ENCODE assay signal across 9 cellular contexts in genomic region chr18:3604260-3604625, GRCh38.
DNase-seq lines count a peak whose midpoint lies in the region; ATAC-seq and TF ChIP-seq lines count a peak whose summit lies in the region.
"Had no signal": no experiment of that assay in that cellular context is flagged by ENCODE, and none has a peak within 500 bp of the region (broad histone marks: within the 10 kb centered on the region; RNA-seq: fewer than 3 reads in every experiment).

No MANE protein-coding gene starts in this region.

- no peak overlapping the region for H3K4me3 Mint-ChIP-seq in activated CD8-positive, alpha-beta memory T cell treated with anti-CD3 and anti-CD28 coated beads, Interleukin-2, amount 10 ng/mL, durations not matched to agents 7 days and 5 days
- no peak overlapping the region for H3K4me3 Mint-ChIP-seq in progenitor cell of endocrine pancreas (ENCODE audit: low read depth)
- no peak overlapping the region for H3K4me3 Mint-ChIP-seq in activated T-helper 2 cell treated with anti-CD3 and anti-CD28 coated beads, Interferon-gamma antibody, Interleukin-2, Interleukin-4, amounts not matched to agents 10 μg/mL and 5 μg/mL and 100 μg/mL, durations not matched to agents 14 hours and 24 hours and 36 hours (ENCODE audit: low read depth)
- H3K4me3 Mint-ChIP-seq: activated naive CD4-positive, alpha-beta T cell treated with anti-CD3 and anti-CD28 coated beads, Interleukin-2, amount 50 U/mL, for 24 hours had no signal

- H3K27me3 Mint-ChIP-seq in activated CD8-positive, alpha-beta memory T cell treated with anti-CD3 and anti-CD28 coated beads, Interleukin-2, amount 10 ng/mL, durations not matched to agents 7 days and 5 days = no peaks in the 10 kb centered on the region
- peaks cover 6% of the 10 kb centered on the region for H3K27me3 Mint-ChIP-seq in progenitor cell of endocrine pancreas
- no peaks in the 10 kb centered on the region for H3K27me3 Mint-ChIP-seq in activated T-helper 2 cell treated with anti-CD3 and anti-CD28 coated beads, Interferon-gamma antibody, Interleukin-2, Interleukin-4, amounts not matched to agents 10 μg/mL and 5 μg/mL and 100 μg/mL, durations not matched to agents 14 hours and 24 hours and 36 hours (ENCODE audit: low read depth)
- H3K27me3 Mint-ChIP-seq: activated naive CD4-positive, alpha-beta T cell treated with anti-CD3 and anti-CD28 coated beads, Interleukin-2, amount 50 U/mL, for 24 hours had no signal

- H3K36me3 ChIP-seq in rectal smooth muscle tissue (ENCODE audit: control insufficient read depth, insufficient read depth, low read length) = no peaks in the 10 kb centered on the region

- peak; percentile 16 for ATAC-seq in activated CD8-positive, alpha-beta memory T cell treated with anti-CD3 and anti-CD28 coated beads, Interleukin-2, amount 10 ng/mL, durations not matched to agents 7 days and 5 days
- peak; percentile 11 for ATAC-seq in HG03342 (IDR thresholded peaks at IDR 0.05; ENCODE audit: unreplicated experiment)

- peaks cover 10% of the 10 kb centered on the region for H3K36me3 Mint-ChIP-seq in activated CD8-positive, alpha-beta memory T cell treated with anti-CD3 and anti-CD28 coated beads, Interleukin-2, amount 10 ng/mL, durations not matched to agents 7 days and 5 days
- H3K36me3 Mint-ChIP-seq in progenitor cell of endocrine pancreas (ENCODE audit: insufficient read depth) = no peaks in the 10 kb centered on the region
- peaks cover 11% of the 10 kb centered on the region for H3K36me3 Mint-ChIP-seq in activated T-helper 2 cell treated with anti-CD3 and anti-CD28 coated beads, Interferon-gamma antibody, Interleukin-2, Interleukin-4, amounts not matched to agents 10 μg/mL and 5 μg/mL and 100 μg/mL, durations not matched to agents 14 hours and 24 hours and 36 hours (ENCODE audit: low read depth)
- H3K36me3 Mint-ChIP-seq: activated naive CD4-positive, alpha-beta T cell treated with anti-CD3 and anti-CD28 coated beads, Interleukin-2, amount 50 U/mL, for 24 hours had no signal

- H3K4me1 ChIP-seq in rectal smooth muscle tissue (ENCODE audit: control insufficient read depth, insufficient read depth, low read length) = peaks cover 27% of the 10 kb centered on the region

- no peak for DNase-seq in activated CD8-positive, alpha-beta memory T cell treated with anti-CD3 and anti-CD28 coated beads, Interleukin-2, amount 10 ng/mL, durations not matched to agents 7 days and 5 days
- no peak for DNase-seq in activated CD8-positive, alpha-beta memory T cell treated with anti-CD3 and anti-CD28 coated beads, Interleukin-2, amount 50 U/mL, for 4 hours
- no peak for DNase-seq in caudate nucleus (lab: John Stamatoyannopoulos, UW)
- no peak for DNase-seq in AML-193 (lab: John Stamatoyannopoulos, UW)
- no peak for DNase-seq in progenitor cell of endocrine pancreas (ENCODE audit: low spot score, unreplicated experiment)
- DNase-seq in activated T-helper 2 cell treated with anti-CD3 and anti-CD28 coated beads, Interferon-gamma antibody, Interleukin-2, Interleukin-4, amounts not matched to agents 10 μg/mL and 5 μg/mL and 100 μg/mL, durations not matched to agents 14 hours and 24 hours and 36 hours (ENCODE audit: low spot score) = no peak

- no peaks in the 10 kb centered on the region for H3K27me3 ChIP-seq in rectal smooth muscle tissue (ENCODE audit: control insufficient read depth, insufficient read depth, low read length)

- no peak overlapping the region for H3K27ac Mint-ChIP-seq in activated CD8-positive, alpha-beta memory T cell treated with anti-CD3 and anti-CD28 coated beads, Interleukin-2, amount 10 ng/mL, durations not matched to agents 7 days and 5 days
- no peak overlapping the region for H3K27ac Mint-ChIP-seq in progenitor cell of endocrine pancreas
- no peak overlapping the region for H3K27ac Mint-ChIP-seq in activated T-helper 2 cell treated with anti-CD3 and anti-CD28 coated beads, Interferon-gamma antibody, Interleukin-2, Interleukin-4, amounts not matched to agents 10 μg/mL and 5 μg/mL and 100 μg/mL, durations not matched to agents 14 hours and 24 hours and 36 hours
- H3K27ac Mint-ChIP-seq: activated naive CD4-positive, alpha-beta T cell treated with anti-CD3 and anti-CD28 coated beads, Interleukin-2, amount 50 U/mL, for 24 hours had no signal

- TF ChIP-seq CTCF in progenitor cell of endocrine pancreas (IDR thresholded peaks at IDR 0.05; ENCODE audit: unreplicated experiment) = no peak

- H3K4me3 ChIP-seq in rectal smooth muscle tissue (ENCODE audit: low read length) = peak overlapping the region; percentile 77

- H3K27ac ChIP-seq in caudate nucleus (ENCODE audit: low read depth, low read length) = peak overlapping the region; percentile 95
- peak overlapping the region; percentile 88 for H3K27ac ChIP-seq in rectal smooth muscle tissue (ENCODE audit: low read depth, low read length)

- H3K9me3 Mint-ChIP-seq in activated CD8-positive, alpha-beta memory T cell treated with anti-CD3 and anti-CD28 coated beads, Interleukin-2, amount 10 ng/mL, durations not matched to agents 7 days and 5 days (ENCODE audit: low read depth) = no peaks in the 10 kb centered on the region
- H3K9me3 Mint-ChIP-seq in progenitor cell of endocrine pancreas (ENCODE audit: low read depth) = no peaks in the 10 kb centered on the region
- H3K9me3 Mint-ChIP-seq in activated T-helper 2 cell treated with anti-CD3 and anti-CD28 coated beads, Interferon-gamma antibody, Interleukin-2, Interleukin-4, amounts not matched to agents 10 μg/mL and 5 μg/mL and 100 μg/mL, durations not matched to agents 14 hours and 24 hours and 36 hours = no peaks in the 10 kb centered on the region
- H3K9me3 Mint-ChIP-seq: activated naive CD4-positive, alpha-beta T cell treated with anti-CD3 and anti-CD28 coated beads, Interleukin-2, amount 50 U/mL, for 24 hours had no signal

- intact Hi-C loops in activated T-helper 2 cell treated with anti-CD3 and anti-CD28 coated beads, Interferon-gamma antibody, Interleukin-2, Interleukin-4, amounts not matched to agents 10 μg/mL and 5 μg/mL and 100 μg/mL, durations not matched to agents 14 hours and 24 hours and 36 hours (cut with micrococcal nuclease) = loop anchor here (1.0 to 5.0 kb wide), 5 partner anchors 20 to 642 kb away; no protein-coding TSS in a partner anchor

- CTCF ChIA-PET in activated CD8-positive, alpha-beta memory T cell treated with anti-CD3 and anti-CD28 coated beads, Interleukin-2, amount 10 ng/mL, durations not matched to agents 7 days and 5 days (lab: Charles Lee) = interaction anchor here (1.3 to 2.6 kb wide), 2 partner anchors 10 to 41 kb away, joined by 3 to 35 read pairs; no protein-coding TSS in a partner anchor

- H3K9ac ChIP-seq in rectal smooth muscle tissue (ENCODE audit: low read length) = peak overlapping the region; percentile 16

- H3K4me1 Mint-ChIP-seq in activated CD8-positive, alpha-beta memory T cell treated with anti-CD3 and anti-CD28 coated beads, Interleukin-2, amount 10 ng/mL, durations not matched to agents 7 days and 5 days = peaks cover 10% of the 10 kb centered on the region
- peaks cover 5% of the 10 kb centered on the region for H3K4me1 Mint-ChIP-seq in progenitor cell of endocrine pancreas (ENCODE audit: low read depth)
- H3K4me1 Mint-ChIP-seq in activated T-helper 2 cell treated with anti-CD3 and anti-CD28 coated beads, Interferon-gamma antibody, Interleukin-2, Interleukin-4, amounts not matched to agents 10 μg/mL and 5 μg/mL and 100 μg/mL, durations not matched to agents 14 hours and 24 hours and 36 hours (ENCODE audit: low read depth) = peaks cover 17% of the 10 kb centered on the region
